9 cellular contexts compared by ENCODE assay signal in the genomic region with DNA sequence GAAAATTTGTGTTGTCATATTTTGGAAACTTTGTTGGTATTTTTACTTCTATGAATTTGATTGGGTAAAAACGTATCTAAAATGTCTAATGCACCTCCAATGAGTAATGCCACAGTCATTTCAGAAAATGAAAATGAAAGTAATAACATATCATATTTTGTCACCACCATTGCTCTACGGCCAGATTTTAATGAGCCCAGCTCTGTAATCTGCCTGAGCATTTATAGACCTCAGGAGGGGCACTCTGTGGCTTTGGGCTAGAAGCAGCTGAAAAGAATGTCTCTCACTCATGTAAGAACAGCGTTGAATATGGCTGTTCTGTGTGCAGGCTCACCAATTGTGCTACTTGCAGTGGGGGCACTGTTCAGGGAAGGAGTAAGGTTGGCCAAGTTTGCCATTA. TPM values are rescaled to one million over a fixed set of nuclear protein-coding genes. Genes with fewer than 3 reads are reported as not detected.
DNase-seq lines count a peak whose midpoint lies in the region; ATAC-seq and TF ChIP-seq lines count a peak whose summit lies in the region.
"Had no signal": no experiment of that assay in that cellular context is flagged by ENCODE, and none has a peak within 500 bp of the region (broad histone marks: within the 10 kb centered on the region; RNA-seq: fewer than 3 reads in every experiment).

No MANE protein-coding gene starts in this region.

- intact Hi-C loops in HCT116 (cut with micrococcal nuclease), result no loop called here

- ATAC-seq in HCT116, result 0 out of 2 replicates have a peak, but pooled peaks have one; percentile 30

- no TSS peak for BruUV-seq in HCT116 (replicated peaks; lab: Mats Ljungman, UMichigan)

- H3K9me2 ChIP-seq in HCT116 (ENCODE audit: insufficient read depth), result no peaks in the 10 kb centered on the region

- H3K79me2 ChIP-seq in HCT116 (ENCODE audit: insufficient read depth, low read length), result no peaks in the 10 kb centered on the region

- H3K36me3 ChIP-seq in HCT116 (ENCODE audit: control insufficient read depth in 1 of 2, insufficient read depth in 2 of 2, low read length in 2 of 2), result no peaks in the 10 kb centered on the region

- POLR2A ChIA-PET in HCT116 (lab: Charles Lee), result interaction anchor here (0.5 kb wide), 1 partner anchor 22 kb away, joined by 3 read pairs; no protein-coding TSS in a partner anchor

- H2AFZ ChIP-seq in HCT116 (ENCODE audit: low read depth, low read length, poor library complexity, severe bottlenecking), result peak overlapping the region; percentile 7

- no peaks in the 10 kb centered on the region for H3K27me3 ChIP-seq in HCT116 (ENCODE audit: insufficient read depth, low read length)

- peak overlapping the region; percentile 40 for H3K4me2 ChIP-seq in HCT116 (ENCODE audit: low read length)

- DNase-seq in GM13977 (ENCODE audit: low spot score), result peak; percentile 12
- DNase-seq in HCT116 (ENCODE audit: low read depth, low spot score), result no peak
- peak; percentile 41 for DNase-seq in NCI-H2107 treated with DMSO at 0.1 percent for 48 hours (lab: John Stamatoyannopoulos, UW; ENCODE audit: unreplicated experiment)
- peak; percentile 9 for DNase-seq in foreskin melanocyte
- no peak for DNase-seq in NCI-H2081 (lab: John Stamatoyannopoulos, UW)
- no peak for DNase-seq in middle frontal gyrus (ENCODE audit: extremely low spot score, low spot score)
- DNase-seq in NCI-H146 (lab: John Stamatoyannopoulos, UW), result no peak
- DNase-seq in NCI-H526 treated with DMSO at 0.1 percent for 48 hours (lab: John Stamatoyannopoulos, UW), result no peak

- RAD21 ChIA-PET in HCT116 (lab: Charles Lee; ENCODE audit: low non-redundant PET in 1 of 2, low total read pairs in 2 of 2, uncharacterized antibody in 2 of 2, unreplicated experiment in 2 of 2), result no interaction called here

- TF ChIP-seq RAD21 in HCT116 (IDR thresholded peaks at IDR 0.05; ENCODE audit: low read depth), result no peak

- H3K4me1 ChIP-seq in HCT116 (ENCODE audit: control insufficient read depth in 1 of 2, insufficient read depth in 2 of 2, low read length in 2 of 2), result peaks cover 0 to 4% of the 10 kb centered on the region in 2 experiments; a peak in 1 of 4 replicates

- CTCF ChIA-PET in HCT116 (lab: Charles Lee), result no interaction called here

- no peaks in the 10 kb centered on the region for H3K9me3 ChIP-seq in HCT116 (ENCODE audit: control insufficient read depth in 1 of 2, insufficient read depth in 1 of 2, low read depth in 1 of 2, low read length in 2 of 2)

- no peaks in the 10 kb centered on the region for H4K20me1 ChIP-seq in HCT116 (ENCODE audit: insufficient read depth)

- no peak overlapping the region for H3K27ac ChIP-seq in HCT116 (ENCODE audit: low read depth, low read length)

- peak overlapping the region in 1 of 2 experiments; percentile 3; a peak in 1 of 4 replicates for H3K4me3 ChIP-seq in HCT116 (replicated peaks in 1 of 2; ENCODE audit: low read depth in 1 of 2, low read length in 2 of 2)

- no peak overlapping the region for H3K9ac ChIP-seq in HCT116 (ENCODE audit: low read length)

- TF ChIP-seq POLR2A in HCT116 (IDR thresholded peaks at IDR 0.05; ENCODE audit: borderline replicate concordance, extremely low read depth, insufficient read depth, insufficient read length), result no peak

- in situ Hi-C loops in GM13977 (cut with MboI; ENCODE audit: low pct_unique_long_range_greater_than_20kb, low sequenced_read_pairs, unreplicated experiment), result no loop called here

- TF ChIP-seq CTCF in GM13977 (IDR thresholded peaks at IDR 0.05; ENCODE audit: extremely low read depth, insufficient read depth, missing control alignments) (no peak), HCT116 (IDR thresholded peaks at IDR 0.05 in 2 of 3, conservative IDR thresholded peaks at IDR 0.05 in 1 of 3; ENCODE audit: borderline replicate concordance in 1 of 3, insufficient read depth in 1 of 3, low read depth in 2 of 3, low read length in 2 of 3) (no peak)

TF ChIP-seq in HCT116, 20 proteins besides CTCF, POLR2A, EP300 and RAD21:
- no peak for TF ChIP-seq FOSL1 (IDR thresholded peaks at IDR 0.05; ENCODE audit: low read depth)
- TF ChIP-seq CEBPB (IDR thresholded peaks at IDR 0.05; ENCODE audit: low read depth), result no peak
- no peak for TF ChIP-seq EGR1 (IDR thresholded peaks at IDR 0.05; ENCODE audit: low read depth)
- no peak for TF ChIP-seq EZH2phosphoT487 (IDR thresholded peaks at IDR 0.05; ENCODE audit: borderline replicate concordance)
- TF ChIP-seq MAX (IDR thresholded peaks at IDR 0.05), result no peak
- no peak for TF ChIP-seq ZNF274 (IDR thresholded peaks at IDR 0.05; ENCODE audit: low read depth, low read length)
- TF ChIP-seq SP1 (IDR thresholded peaks at IDR 0.05; ENCODE audit: low read depth), result no peak
- no peak for TF ChIP-seq YY1 (IDR thresholded peaks at IDR 0.05; ENCODE audit: extremely low read depth, insufficient replicate concordance, low read depth, low read length)
- TF ChIP-seq ELF1 (IDR thresholded peaks at IDR 0.05; ENCODE audit: borderline replicate concordance, low read depth), result no peak
- TF ChIP-seq POLR2AphosphoS5 (IDR thresholded peaks at IDR 0.05; ENCODE audit: low read depth, low read length), result no peak

RNA-seq across cellular contexts. Expression of gene ABCA12, which starts 32.7 kb away (rescaled TPM):
- 1.3 TPM for total RNA-seq in HCT116 (2021; ENCODE audit: unreplicated experiment)
- polyA plus RNA-seq in HCT116 (2012), result 0.56 and 0.61 TPM in 2 replicates
- total RNA-seq: liver had no signal

Comparison
In these comparisons a context has a peak if more than half of its experiments do, and no peak if none do; other contexts are left out.
1. DNase-seq: peak in GM13977 (single experiment), NCI-H2107 treated with DMSO at 0.1 percent for 48 hours (single experiment) and foreskin melanocyte (single experiment); none in HCT116 (single experiment), NCI-H2081 (0 of 2), middle frontal gyrus (single experiment), NCI-H146 (single experiment) and NCI-H526 treated with DMSO at 0.1 percent for 48 hours (single experiment).